ENCODE assay signal across 8 cellular contexts in the genomic region with DNA sequence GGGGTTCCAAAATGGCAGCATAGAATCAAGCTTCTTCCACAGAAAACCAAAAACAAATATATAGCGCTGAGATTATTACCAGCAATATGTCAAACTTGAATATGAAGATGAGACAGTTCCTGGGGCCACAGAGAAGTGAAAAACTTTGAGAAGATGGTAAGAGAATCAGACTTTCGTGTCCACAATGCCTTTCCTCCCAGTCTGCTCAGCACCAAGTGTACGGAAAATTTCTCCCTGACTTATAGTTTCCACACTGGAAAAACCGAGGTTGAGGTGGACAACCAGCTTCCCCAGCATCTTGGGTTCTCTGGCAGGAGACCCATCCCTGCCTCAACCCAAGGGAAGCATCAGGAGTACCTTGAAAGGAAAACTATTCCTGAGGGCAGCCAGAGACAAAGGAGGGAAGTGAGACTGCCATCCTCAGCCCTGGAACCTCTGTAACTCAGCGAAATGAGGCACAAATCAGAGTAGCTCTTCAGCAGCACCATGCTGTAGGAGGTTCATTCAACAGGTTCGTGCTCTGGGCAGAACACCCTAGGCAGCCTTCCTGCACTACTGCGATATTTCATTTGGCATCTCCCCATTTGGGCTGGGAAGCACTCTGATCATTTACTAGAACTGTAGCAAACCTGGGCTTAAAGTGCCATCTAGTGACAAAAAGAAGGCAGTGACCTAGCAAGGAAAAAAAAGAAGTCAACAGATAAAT. TPM values are rescaled to one million over a fixed set of nuclear protein-coding genes. Genes with fewer than 3 reads are reported as not detected.
DNase-seq lines count a peak whose midpoint lies in the region; ATAC-seq and TF ChIP-seq lines count a peak whose summit lies in the region.

No MANE protein-coding gene starts in this region.

- no peaks in the 10 kb centered on the region for H3K36me3 ChIP-seq in WERI-Rb-1

- no peak overlapping the region for H3K27ac ChIP-seq in WERI-Rb-1

- DNase-seq in Right ventricle myocardium inferior (ENCODE audit: missing footprints) (no peak), cardiac septum (ENCODE audit: low spot score) (no peak), NCI-H2171 treated with DMSO at 0.1 percent for 48 hours (lab: John Stamatoyannopoulos, UW) (peak; percentile 87), WERI-Rb-1 (peak; percentile 40), foreskin fibroblast (peak; percentile 61 to 86), omental fat pad (ENCODE audit: low spot score) (no peak)

- no peaks in the 10 kb centered on the region for H3K9me3 ChIP-seq in WERI-Rb-1 (ENCODE audit: severe bottlenecking)

- H3K4me3 ChIP-seq in WERI-Rb-1 (ENCODE audit: low read depth, low read length), result no peak overlapping the region
- H3K4me3 ChIP-seq in foreskin fibroblast (ENCODE audit: low read depth in 1 of 2, low read length in 2 of 2), result peak overlapping the region in 1 of 2 donors; percentile 18

- TF ChIP-seq CTCF in WERI-Rb-1 (IDR thresholded peaks at IDR 0.05; ENCODE audit: low read depth, low read length), result peak; percentile 49
- peak; percentile 73 for TF ChIP-seq CTCF in foreskin fibroblast (IDR thresholded peaks at IDR 0.05; ENCODE audit: low read depth, low read length)
- TF ChIP-seq CTCF in omental fat pad (IDR thresholded peaks at IDR 0.05), result no peak

- ATAC-seq in Right ventricle myocardium inferior (peak; percentile 85), HG02852 (IDR thresholded peaks at IDR 0.05; ENCODE audit: unreplicated experiment) (peak; percentile 70), omental fat pad (ENCODE audit: low FRiP score) (peak; percentile 51), HG03457 (IDR thresholded peaks at IDR 0.05; ENCODE audit: unreplicated experiment) (no peak)

- intact Hi-C loops in Right ventricle myocardium inferior (cut with DNase I), result loop anchor here (10.0 kb wide), 1 partner anchor 1282 kb away; no protein-coding TSS in a partner anchor
- intact Hi-C loops in cardiac septum (cut with DNase I), result loop anchor here (5.0 to 10.0 kb wide), 3 partner anchors 110 to 1252 kb away; a partner anchor contains a TSS

- H3K27me3 ChIP-seq in WERI-Rb-1 (ENCODE audit: insufficient read depth, low read depth, severe bottlenecking), result no peaks in the 10 kb centered on the region

RNA-seq across cellular contexts. Expression of a gene that starts 52.4 kb away (rescaled TPM):
- total RNA-seq in Right ventricle myocardium inferior (23.2 TPM), cardiac septum (29.0 TPM), omental fat pad (10 to 100 TPM; 18.0 to 31.4 (median 19.7) TPM)

Comparison
In these comparisons a context has a peak if more than half of its experiments do, and no peak if none do; other contexts are left out.
1. DNase-seq: peak in NCI-H2171 treated with DMSO at 0.1 percent for 48 hours (single experiment), WERI-Rb-1 (single experiment) and foreskin fibroblast (2 of 2); none in Right ventricle myocardium inferior (single experiment), cardiac septum (single experiment) and omental fat pad (single experiment).
2. CTCF ChIP-seq: peak in WERI-Rb-1 (single experiment) and foreskin fibroblast (single experiment); none in omental fat pad (0 of 3).